ENCODE assay signal across 1 cellular context in the genomic region with DNA sequence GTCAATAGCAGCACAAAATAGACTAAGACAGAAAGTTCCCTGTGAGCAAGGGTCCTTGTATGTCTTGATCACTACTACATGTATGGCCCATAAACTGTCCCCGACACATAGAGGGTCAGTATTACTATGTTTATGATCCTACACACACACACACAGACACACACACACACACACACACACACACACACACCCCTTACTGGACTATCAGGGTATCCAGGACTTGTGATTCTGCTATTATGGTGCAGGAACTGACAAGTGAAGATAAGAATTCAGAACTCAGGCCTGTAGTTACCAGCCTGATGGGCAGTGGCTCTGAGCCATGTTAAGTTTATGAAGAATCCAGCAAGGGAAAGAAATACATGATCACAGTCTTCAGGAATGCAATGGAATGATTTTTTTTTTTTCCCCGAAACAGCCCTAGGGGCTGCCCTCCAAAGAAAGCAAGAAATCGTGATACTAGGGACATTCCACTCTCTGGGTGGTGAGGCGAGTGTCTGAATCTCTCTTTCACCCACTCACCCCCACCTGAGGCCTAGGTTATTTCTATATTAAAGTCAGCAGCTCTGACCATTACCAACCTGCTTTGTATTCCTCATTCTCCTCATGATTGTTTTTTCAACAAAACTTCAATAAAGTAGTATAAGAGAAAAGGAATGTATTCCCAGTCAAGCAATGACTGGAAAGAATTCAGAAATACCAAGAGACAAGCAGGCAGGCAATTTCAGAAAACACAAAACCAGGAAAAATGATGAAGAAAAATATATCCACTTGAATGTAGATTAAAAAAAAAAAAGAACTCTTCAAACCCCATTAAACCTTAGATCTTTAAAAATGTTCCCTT.
TF ChIP-seq lines count a peak whose summit lies in the region.

No MANE protein-coding gene starts in this region.

TF ChIP-seq in GM23338, 12 proteins besides CTCF, POLR2A, EP300 and RAD21 (continued from another document):
- TF ChIP-seq, protein P1, sequence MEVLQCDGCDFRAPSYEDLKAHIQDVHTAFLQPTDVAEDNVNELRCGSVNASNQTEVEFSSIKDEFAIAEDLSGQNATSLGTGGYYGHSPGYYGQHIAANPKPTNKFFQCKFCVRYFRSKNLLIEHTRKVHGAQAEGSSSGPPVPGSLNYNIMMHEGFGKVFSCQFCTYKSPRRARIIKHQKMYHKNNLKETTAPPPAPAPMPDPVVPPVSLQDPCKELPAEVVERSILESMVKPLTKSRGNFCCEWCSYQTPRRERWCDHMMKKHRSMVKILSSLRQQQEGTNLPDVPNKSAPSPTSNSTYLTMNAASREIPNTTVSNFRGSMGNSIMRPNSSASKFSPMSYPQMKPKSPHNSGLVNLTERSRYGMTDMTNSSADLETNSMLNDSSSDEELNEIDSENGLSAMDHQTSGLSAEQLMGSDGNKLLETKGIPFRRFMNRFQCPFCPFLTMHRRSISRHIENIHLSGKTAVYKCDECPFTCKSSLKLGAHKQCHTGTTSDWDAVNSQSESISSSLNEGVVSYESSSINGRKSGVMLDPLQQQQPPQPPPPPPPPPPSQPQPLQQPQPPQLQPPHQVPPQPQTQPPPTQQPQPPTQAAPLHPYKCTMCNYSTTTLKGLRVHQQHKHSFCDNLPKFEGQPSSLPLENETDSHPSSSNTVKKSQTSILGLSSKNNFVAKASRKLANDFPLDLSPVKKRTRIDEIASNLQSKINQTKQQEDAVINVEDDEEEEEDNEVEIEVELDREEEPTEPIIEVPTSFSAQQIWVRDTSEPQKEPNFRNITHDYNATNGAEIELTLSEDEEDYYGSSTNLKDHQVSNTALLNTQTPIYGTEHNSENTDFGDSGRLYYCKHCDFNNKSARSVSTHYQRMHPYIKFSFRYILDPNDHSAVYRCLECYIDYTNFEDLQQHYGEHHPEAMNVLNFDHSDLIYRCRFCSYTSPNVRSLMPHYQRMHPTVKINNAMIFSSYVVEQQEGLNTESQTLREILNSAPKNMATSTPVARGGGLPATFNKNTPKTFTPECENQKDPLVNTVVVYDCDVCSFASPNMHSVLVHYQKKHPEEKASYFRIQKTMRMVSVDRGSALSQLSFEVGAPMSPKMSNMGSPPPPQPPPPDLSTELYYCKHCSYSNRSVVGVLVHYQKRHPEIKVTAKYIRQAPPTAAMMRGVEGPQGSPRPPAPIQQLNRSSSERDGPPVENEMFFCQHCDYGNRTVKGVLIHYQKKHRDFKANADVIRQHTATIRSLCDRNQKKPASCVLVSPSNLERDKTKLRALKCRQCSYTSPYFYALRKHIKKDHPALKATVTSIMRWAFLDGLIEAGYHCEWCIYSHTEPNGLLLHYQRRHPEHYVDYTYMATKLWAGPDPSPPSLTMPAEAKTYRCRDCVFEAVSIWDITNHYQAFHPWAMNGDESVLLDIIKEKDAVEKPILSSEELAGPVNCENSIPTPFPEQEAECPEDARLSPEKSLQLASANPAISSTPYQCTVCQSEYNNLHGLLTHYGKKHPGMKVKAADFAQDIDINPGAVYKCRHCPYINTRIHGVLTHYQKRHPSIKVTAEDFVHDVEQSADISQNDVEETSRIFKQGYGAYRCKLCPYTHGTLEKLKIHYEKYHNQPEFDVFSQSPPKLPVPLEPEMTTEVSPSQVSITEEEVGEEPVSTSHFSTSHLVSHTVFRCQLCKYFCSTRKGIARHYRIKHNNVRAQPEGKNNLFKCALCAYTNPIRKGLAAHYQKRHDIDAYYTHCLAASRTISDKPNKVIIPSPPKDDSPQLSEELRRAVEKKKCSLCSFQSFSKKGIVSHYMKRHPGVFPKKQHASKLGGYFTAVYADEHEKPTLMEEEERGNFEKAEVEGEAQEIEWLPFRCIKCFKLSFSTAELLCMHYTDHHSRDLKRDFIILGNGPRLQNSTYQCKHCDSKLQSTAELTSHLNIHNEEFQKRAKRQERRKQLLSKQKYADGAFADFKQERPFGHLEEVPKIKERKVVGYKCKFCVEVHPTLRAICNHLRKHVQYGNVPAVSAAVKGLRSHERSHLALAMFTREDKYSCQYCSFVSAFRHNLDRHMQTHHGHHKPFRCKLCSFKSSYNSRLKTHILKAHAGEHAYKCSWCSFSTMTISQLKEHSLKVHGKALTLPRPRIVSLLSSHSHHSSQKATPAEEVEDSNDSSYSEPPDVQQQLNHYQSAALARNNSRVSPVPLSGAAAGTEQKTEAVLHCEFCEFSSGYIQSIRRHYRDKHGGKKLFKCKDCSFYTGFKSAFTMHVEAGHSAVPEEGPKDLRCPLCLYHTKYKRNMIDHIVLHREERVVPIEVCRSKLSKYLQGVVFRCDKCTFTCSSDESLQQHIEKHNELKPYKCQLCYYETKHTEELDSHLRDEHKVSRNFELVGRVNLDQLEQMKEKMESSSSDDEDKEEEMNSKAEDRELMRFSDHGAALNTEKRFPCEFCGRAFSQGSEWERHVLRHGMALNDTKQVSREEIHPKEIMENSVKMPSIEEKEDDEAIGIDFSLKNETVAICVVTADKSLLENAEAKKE (CRISPR knock-in tag; IDR thresholded peaks at IDR 0.05): no peak
- TF ChIP-seq EZH2phosphoT487 (IDR thresholded peaks at IDR 0.05; ENCODE audit: unreplicated experiment): no peak
- TF ChIP-seq CREB1 (CRISPR knock-in tag; IDR thresholded peaks at IDR 0.05; ENCODE audit: low read depth): no peak
- TF ChIP-seq ZNF114 (CRISPR knock-in tag; IDR thresholded peaks at IDR 0.05): no peak
- TF ChIP-seq NANOG (IDR thresholded peaks at IDR 0.05; ENCODE audit: borderline replicate concordance): no peak
- TF ChIP-seq REST (IDR thresholded peaks at IDR 0.05; ENCODE audit: unreplicated experiment): no peak
- no peak for TF ChIP-seq EZH2 (IDR thresholded peaks at IDR 0.05; ENCODE audit: low read depth, unreplicated experiment)
- TF ChIP-seq STAT1 (IDR thresholded peaks at IDR 0.05; ENCODE audit: unreplicated experiment): no peak
- TF ChIP-seq ZNF331 (CRISPR knock-in tag; IDR thresholded peaks at IDR 0.05; ENCODE audit: low read depth): no peak
- no peak for TF ChIP-seq POLR2AphosphoS5 (IDR thresholded peaks at IDR 0.05; ENCODE audit: low read depth)
- no peak for TF ChIP-seq ETS1 (IDR thresholded peaks at IDR 0.05)
